Comparison of ENCODE assay signal across 8 cellular contexts in the genomic region with DNA sequence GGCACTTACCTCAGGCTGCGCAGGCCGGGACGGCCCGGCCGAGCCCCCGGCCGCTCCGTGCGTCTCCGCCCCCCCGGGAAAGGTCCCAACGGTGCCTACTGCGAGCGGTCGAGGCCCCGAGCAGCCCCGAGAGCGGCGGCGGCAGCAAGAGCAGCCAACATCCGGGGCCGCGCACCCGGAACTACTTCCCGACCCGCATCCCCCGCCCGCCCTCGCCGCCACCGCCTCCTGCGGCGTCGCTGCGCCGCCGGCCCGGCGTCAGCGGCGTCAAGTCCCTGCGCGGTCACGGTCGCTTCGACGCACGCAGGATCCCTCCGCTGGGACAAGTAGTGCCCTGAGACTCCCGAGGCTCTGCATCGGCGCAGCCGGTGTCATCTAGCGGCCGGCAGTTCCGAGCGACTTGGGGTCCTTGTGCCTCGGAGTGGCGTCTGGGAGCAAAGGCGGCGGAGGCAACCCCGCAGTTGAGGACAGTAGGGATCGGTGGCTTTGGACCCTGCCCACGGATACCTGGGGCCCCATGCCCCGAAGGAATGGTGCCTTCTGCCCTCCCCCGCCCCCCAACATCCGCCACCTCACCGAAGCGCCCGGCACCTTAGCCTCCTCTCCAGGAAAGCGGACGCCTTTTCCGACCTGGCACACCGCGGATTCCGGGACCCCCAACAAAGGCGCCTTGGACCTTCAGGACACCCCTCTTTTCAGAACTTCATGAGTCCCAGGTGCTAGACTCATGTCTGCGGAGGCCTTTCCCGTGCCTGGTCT. TPM values are rescaled to one million over a fixed set of nuclear protein-coding genes. Genes with fewer than 3 reads are reported as not detected.
DNase-seq lines count a peak whose midpoint lies in the region; ATAC-seq, FAIRE-seq and TF ChIP-seq lines count a peak whose summit lies in the region.

A gene (minus strand): TSS at position 186 of the 759 bp plus-strand sequence. CDS start 24,142 bp downstream, outside the sequence.

- peak; percentile 61 for ATAC-seq in GM21526 (IDR thresholded peaks at IDR 0.05; ENCODE audit: low FRiP score, unreplicated experiment)
- peak; percentile 93 for ATAC-seq in IMR-90 (ENCODE audit: low read depth)

- H4K20me1 ChIP-seq in IMR-90 (ENCODE audit: insufficient read depth, low read length) (peaks cover 40% of the 10 kb centered on the region), OCI-LY7 (ENCODE audit: insufficient read depth, low read length) (peaks cover 28% of the 10 kb centered on the region)

- H3K9me1 ChIP-seq in IMR-90 (ENCODE audit: insufficient read depth, low read length) = no peaks in the 10 kb centered on the region

- peak within 1 kb of the TSS; percentile 93 for H3K4me3 ChIP-seq in IMR-90 (ENCODE audit: insufficient read depth, low read depth, low read length)
- H3K4me3 ChIP-seq in OCI-LY7 (ENCODE audit: low read depth, low read length, poor library complexity, severe bottlenecking) = peak within 1 kb of the TSS; percentile 97
- H3K4me3 ChIP-seq in mucosa of rectum (ENCODE audit: low read length in 2 of 2) = peak within 1 kb of the TSS; percentile 91 to 99

- peaks cover 0 to 29% of the 10 kb centered on the region in 2 experiments; a peak in 2 of 4 replicates for H3K79me1 ChIP-seq in IMR-90 (ENCODE audit: low read depth in 1 of 2, low read length in 2 of 2)

- TF ChIP-seq POLR2A in IMR-90 (IDR thresholded peaks at IDR 0.05; ENCODE audit: low read depth, low read length) (peak; percentile 72), erythroblast (IDR thresholded peaks at IDR 0.05; ENCODE audit: low read length) (peak; percentile 77)

- 1% methylated on average over 35 of the region's 79 CpGs; no CpG with 5 or more reads in 1 of the 2 experiments for WGBS in IMR-90 (ENCODE audit: extremely low coverage in 2 of 2, insufficient read length in 1 of 2), 2 experiments

- in situ Hi-C loops in IMR-90 (cut with MboI; ENCODE audit: low sequenced_read_pairs) = no loop called here

- H2BK5ac ChIP-seq in IMR-90 (ENCODE audit: low read depth, low read length, poor library complexity, severe bottlenecking) = peak within 1 kb of the TSS; percentile 88

- peak within 1 kb of the TSS; percentile 36 for H4K5ac ChIP-seq in IMR-90 (ENCODE audit: low read depth, low read length)

- H3K79me2 ChIP-seq in OCI-LY7 (ENCODE audit: insufficient read depth, low read depth, low read length) = peaks cover 54% of the 10 kb centered on the region

- no peaks in the 10 kb centered on the region for H3K9me2 ChIP-seq in OCI-LY7 (ENCODE audit: insufficient read depth, low read length)

- H3K4me1 ChIP-seq in IMR-90 (ENCODE audit: control insufficient read depth, insufficient read depth, low read length) (no peaks in the 10 kb centered on the region), OCI-LY7 (ENCODE audit: insufficient read depth, low read length, poor library complexity, severe bottlenecking) (peaks cover 25% of the 10 kb centered on the region), mucosa of rectum (ENCODE audit: control insufficient read depth in 2 of 2, insufficient read depth in 2 of 2, low read length in 2 of 2) (peaks cover 24 to 30% of the 10 kb centered on the region in 2 donors)

- H3K9me3 ChIP-seq in IMR-90 (ENCODE audit: control insufficient read depth, insufficient read depth, low read length) (no peaks in the 10 kb centered on the region), OCI-LY7 (ENCODE audit: low read length) (no peaks in the 10 kb centered on the region), mucosa of rectum (ENCODE audit: control insufficient read depth in 2 of 2, low read length in 2 of 2) (no peaks in the 10 kb centered on the region)

- H3K4me2 ChIP-seq in IMR-90 (ENCODE audit: low read depth, low read length) = peak within 1 kb of the TSS; percentile 99
- peak within 1 kb of the TSS; percentile 91 for H3K4me2 ChIP-seq in OCI-LY7 (ENCODE audit: low read length)

- H3K9ac ChIP-seq in IMR-90 (ENCODE audit: low read depth, low read length) (peak within 1 kb of the TSS; percentile 91), mucosa of rectum (ENCODE audit: low read depth in 1 of 2, low read length in 2 of 2) (peak within 1 kb of the TSS; percentile 94 to 96)

- H3K4ac ChIP-seq in IMR-90 (ENCODE audit: low read depth, low read length) = peak within 1 kb of the TSS; percentile 96

- peak within 1 kb of the TSS; percentile 98 for H3K14ac ChIP-seq in IMR-90 (replicated peaks; ENCODE audit: low read depth, low read length)

- H3K27ac ChIP-seq in IMR-90 (ENCODE audit: insufficient read depth, low read length) (peak within 1 kb of the TSS; percentile 82), OCI-LY7 (ENCODE audit: low read depth, low read length, poor library complexity, severe bottlenecking) (peak within 1 kb of the TSS; percentile 55), mucosa of rectum (ENCODE audit: low read depth in 2 of 2, low read length in 2 of 2) (peak within 1 kb of the TSS; percentile 96 to 97)

- peak within 1 kb of the TSS; percentile 76; the same call in 1 of the 2 replicates for H4K91ac ChIP-seq in IMR-90 (ENCODE audit: insufficient read depth, low read depth, low read length)

- dilution Hi-C loops in IMR-90 (cut with HindIII; ENCODE audit: low sequenced_read_pairs, unreplicated experiment) = no loop called here

- H3K23ac ChIP-seq in IMR-90 (ENCODE audit: low read depth, low read length) = peak within 1 kb of the TSS; percentile 89

- peak within 1 kb of the TSS; percentile 16 for H3K18ac ChIP-seq in IMR-90 (ENCODE audit: low read depth, low read length)

- peak within 1 kb of the TSS; percentile 99 for H2AFZ ChIP-seq in IMR-90 (replicated peaks; ENCODE audit: low read length, poor library complexity)
- H2AFZ ChIP-seq in OCI-LY7 (ENCODE audit: low read length) = peak within 1 kb of the TSS; percentile 94

- H3K36me3 ChIP-seq in IMR-90 (ENCODE audit: control insufficient read depth, insufficient read depth, low read length) (no peaks in the 10 kb centered on the region), OCI-LY7 (ENCODE audit: insufficient read depth, low read length) (peaks cover 7% of the 10 kb centered on the region), mucosa of rectum (ENCODE audit: control insufficient read depth in 2 of 2, insufficient read depth in 2 of 2, low read length in 2 of 2) (no peaks in the 10 kb centered on the region)

- no peak for TF ChIP-seq CTCF in D721Med (IDR thresholded peaks at IDR 0.05; ENCODE audit: insufficient read depth, missing control alignments)
- TF ChIP-seq CTCF in IMR-90 (conservative IDR thresholded peaks at IDR 0.05; ENCODE audit: low read depth, low read length) = 0 out of 2 replicates have a peak, but pooled peaks have one; percentile 2
- no peak for TF ChIP-seq CTCF in OCI-LY7 (conservative IDR thresholded peaks at IDR 0.05; ENCODE audit: low read length)

- intact Hi-C loops in IMR-90 (cut with micrococcal nuclease) (loop anchor here (1.0 to 10.0 kb wide), 4 partner anchors 122 to 763 kb away; a partner anchor contains a TSS), OCI-LY7 (cut with micrococcal nuclease; ENCODE audit: unreplicated experiment) (loop anchor here (2.0 to 10.0 kb wide), 3 partner anchors 122 to 430 kb away; a partner anchor contains a TSS)

- H3K56ac ChIP-seq in IMR-90 (ENCODE audit: extremely low read depth, insufficient read depth, low read length) = peak within 1 kb of the TSS; percentile 73

- peak within 1 kb of the TSS; percentile 74 for H2AK5ac ChIP-seq in IMR-90 (ENCODE audit: low read depth, low read length)

- H2BK20ac ChIP-seq in IMR-90 (ENCODE audit: low read depth, low read length) = no peak within 1 kb of the TSS

- POLR2A ChIA-PET in IMR-90 (lab: Charles Lee; ENCODE audit: unreplicated experiment) (no interaction called here), OCI-LY7 (lab: Charles Lee) (interaction anchor here (0.6 to 0.7 kb wide), 3 partner anchors 35 to 267 kb away, joined by 3 read pairs; no protein-coding TSS in a partner anchor)

- no peak within 1 kb of the TSS for H2BK15ac ChIP-seq in IMR-90 (ENCODE audit: low read depth, low read length)

- 0 out of 2 replicates have a peak within 1 kb of the TSS, but pooled peaks have one; percentile 39 for H2BK120ac ChIP-seq in IMR-90 (ENCODE audit: low read depth, low read length)

- H2AK9ac ChIP-seq in IMR-90 (replicated peaks; ENCODE audit: low read depth, low read length, poor library complexity) = peak within 1 kb of the TSS; percentile 97

- peak; percentile 72 for DNase-seq in D721Med (ENCODE audit: insufficient read length, low spot score)
- peak; percentile 96 for DNase-seq in IMR-90
- DNase-seq in OCI-LY7 (ENCODE audit: low spot score) = peak; percentile 98
- peak; percentile 93 for DNase-seq in activated T-cell treated with anti-CD3 and anti-CD28 coated beads for 48 hours (ENCODE audit: low read depth)
- peak; percentile 98 for DNase-seq in erythroblast (lab: John Stamatoyannopoulos, UW)
- peak; percentile 78 to 86 for DNase-seq in stimulated activated CD8-positive, alpha-beta memory T cell treated with anti-CD3 and anti-CD28 coated beads, Interleukin-4, amount 100 ng/mL, for 4 hours (ENCODE audit: low read depth in 2 of 2, low spot score in 1 of 2)

- TF ChIP-seq RAD21 in IMR-90 (IDR thresholded peaks at IDR 0.05; ENCODE audit: low read length) = peak; percentile 21; the same call in 1 of the 2 replicates

- FAIRE-seq in D721Med (lab: Jason Lieb, UNC) = no peak

- H3K27me3 ChIP-seq in IMR-90 (ENCODE audit: control insufficient read depth, insufficient read depth, low read length) (no peaks in the 10 kb centered on the region), mucosa of rectum (ENCODE audit: control insufficient read depth in 2 of 2, insufficient read depth in 2 of 2, low read length in 2 of 2) (no peaks in the 10 kb centered on the region)

- peak within 1 kb of the TSS; percentile 73 to 93 for H4K8ac ChIP-seq in IMR-90 (ENCODE audit: low read depth in 2 of 2, low read length in 2 of 2)

- BruUV-seq in IMR-90 (replicated peaks; lab: Mats Ljungman, UMichigan) = no TSS peak
- BruUV-seq in OCI-LY7 (replicated peaks; lab: Mats Ljungman, UMichigan) = no TSS peak

- CTCF ChIA-PET in IMR-90 (lab: Yijun Ruan, JAX) = interaction anchor here (1.4 kb wide), 1 partner anchor 160 kb away, joined by 4 read pairs; no protein-coding TSS in a partner anchor
- CTCF ChIA-PET in OCI-LY7 (lab: Charles Lee; ENCODE audit: unreplicated experiment) = no interaction called here

TF ChIP-seq in IMR-90, 13 proteins besides CTCF, POLR2A, EP300 and RAD21 (continues in another document):
- peak; percentile 74; the same call in 1 of the 2 replicates for TF ChIP-seq MAZ (IDR thresholded peaks at IDR 0.05; ENCODE audit: borderline replicate concordance, low read depth, low read length)
- TF ChIP-seq RCOR1 (IDR thresholded peaks at IDR 0.05; ENCODE audit: insufficient replicate concordance, low read length) = no peak
- peak; percentile 20; the same call in 1 of the 2 replicates for TF ChIP-seq FOS (IDR thresholded peaks at IDR 0.05; ENCODE audit: low read depth, low read length)
- no peak for TF ChIP-seq RFX5 (IDR thresholded peaks at IDR 0.05; ENCODE audit: low read depth, low read length)

RNA-seq across cellular contexts. Expression of the gene that starts here (rescaled TPM):
- total RNA-seq in IMR-90 (2012; rRNA removed) (28.1 and 30.5 TPM in 2 replicates), OCI-LY7 (2022) (43.1 and 49.7 TPM in 2 replicates)
- 16.6 and 16.7 TPM in 2 replicates for polyA plus RNA-seq in IMR-90 (2012; rRNA removed)
- 6.9 and 7.0 TPM in 2 replicates for polyA plus RNA-seq in IMR-90 (2012; cell fraction: cytosol; rRNA removed)
- polyA plus RNA-seq in IMR-90 (2012; cell fraction: nucleus; rRNA removed; ENCODE audit: low replicate concordance) = 21.5 and 62.8 TPM in 2 replicates
- 27.6 and 34.8 TPM in 2 replicates for total RNA-seq in OCI-LY7 (2014; rRNA removed; shearing (Covaris generic))

Comparison
In these comparisons a context has a peak if more than half of its experiments do, and no peak if none do; other contexts are left out.
1. Peak in every context shown above with its lines: DNase-seq, ATAC-seq, H3K4me3 ChIP-seq and H3K27ac ChIP-seq.